ENCODE assay signal across 24 cellular contexts in the genomic region with DNA sequence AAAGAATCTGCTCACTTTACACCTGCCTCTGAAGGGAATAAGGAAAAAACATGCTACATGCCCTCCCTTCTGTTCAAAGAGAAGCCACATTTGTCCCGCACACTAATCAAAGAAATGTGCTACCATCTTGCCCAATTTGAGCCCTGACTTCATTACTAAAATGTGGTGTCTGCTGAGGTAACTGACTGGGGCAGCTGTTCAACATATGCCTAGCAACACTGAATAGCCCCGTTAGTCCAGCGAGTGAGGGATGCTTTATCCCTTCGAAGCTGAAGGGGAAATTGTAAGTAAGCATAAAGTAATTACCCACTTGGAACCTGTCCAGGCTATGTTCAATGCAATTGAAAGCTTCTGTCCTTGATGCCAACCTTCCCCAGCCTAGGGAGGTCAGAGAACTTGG.
"Had no signal": no experiment of that assay in that cellular context is flagged by ENCODE, and none has a peak within 500 bp of the region (broad histone marks: within the 10 kb centered on the region; RNA-seq: fewer than 3 reads in every experiment).

No MANE protein-coding gene starts in this region.

- H3K27ac ChIP-seq: breast epithelium, colonic mucosa, dorsolateral prefrontal cortex, esophagus muscularis mucosa, gastrocnemius medialis, neutrophil, ovary, psoas muscle, right atrium auricular region, upper lobe of left lung had no signal

- H3K4me3 ChIP-seq: breast epithelium, colonic mucosa, dorsolateral prefrontal cortex, esophagus muscularis mucosa, gastrocnemius medialis, ovary, psoas muscle, right atrium auricular region, upper lobe of left lung had no signal

- H3K27me3 ChIP-seq: breast epithelium, colonic mucosa, dorsolateral prefrontal cortex, esophagus muscularis mucosa, gastrocnemius medialis, neutrophil, ovary, right atrium auricular region, upper lobe of left lung had no signal

- H3K36me3 ChIP-seq: breast epithelium, colonic mucosa, esophagus muscularis mucosa, gastrocnemius medialis, neutrophil, ovary, right atrium auricular region, upper lobe of left lung had no signal

- H3K9me3 ChIP-seq: breast epithelium, colonic mucosa, esophagus muscularis mucosa, gastrocnemius medialis, neutrophil, ovary, psoas muscle, right atrium auricular region, upper lobe of left lung had no signal

- DNase-seq: activated CD4-positive, alpha-beta T cell treated with anti-CD3 and anti-CD28 coated beads for 4 hours; activated CD4-positive, alpha-beta T cell treated with anti-CD3 and anti-CD28 coated beads, Interleukin-2, amount 50 U/mL, for 48 hours; activated CD4-positive, CD25-positive, alpha-beta regulatory T cell; activated effector memory CD4-positive, alpha-beta T cell treated with Interleukin-2 at 50 U/mL for 16 hours; activated naive CD4-positive, alpha-beta T cell treated with anti-CD3 and anti-CD28 coated beads for 36 hours; activated naive CD8-positive, alpha-beta T cell treated with anti-CD3 and anti-CD28 coated beads, Interleukin-2, amount 10 ng/mL, durations not matched to agents 7 days and 5 days; activated T-cell treated with anti-CD3 and anti-CD28 coated beads, Interleukin-2, amount 50 U/mL, for 72 hours; amniotic stem cell; colonic mucosa; dorsolateral prefrontal cortex; effector memory CD8-positive, alpha-beta T cell; gastrocnemius medialis; hypothalamus; left ventricle myocardium superior; mammary epithelial cell; ovary; psoas muscle; stimulated activated CD4-positive, alpha-beta T cell treated with anti-CD3 and anti-CD28 coated beads, Interleukin-4, amount 100 ng/mL, for 24 hours; stimulated activated naive CD4-positive, alpha-beta T cell treated with Interleukin-2 at 50 U/mL for 16 hours; upper lobe of left lung had no signal
